ENCODE assay signal across 19 cellular contexts in genomic region chrX:46251755-46252154, GRCh38.
DNase-seq lines count a peak whose midpoint lies in the region; ATAC-seq and TF ChIP-seq lines count a peak whose summit lies in the region.
"Had no signal": no experiment of that assay in that cellular context is flagged by ENCODE, and none has a peak within 500 bp of the region (broad histone marks: within the 10 kb centered on the region; RNA-seq: fewer than 3 reads in every experiment).

No MANE protein-coding gene starts in this region.

- TF ChIP-seq POLR2A in HCT116 (IDR thresholded peaks at IDR 0.05; ENCODE audit: borderline replicate concordance, extremely low read depth, insufficient read depth, insufficient read length) = no peak

- TF ChIP-seq RAD21 in HCT116 (IDR thresholded peaks at IDR 0.05; ENCODE audit: low read depth) = no peak

- CTCF ChIA-PET in HCT116 (lab: Charles Lee) = no interaction called here
- CTCF ChIA-PET in activated CD4-positive, alpha-beta memory T cell treated with anti-CD3 and anti-CD28 coated beads, Interleukin-2, amount 10 ng/mL, durations not matched to agents 7 days and 5 days (lab: Charles Lee) = no interaction called here

- H3K36me3 ChIP-seq in HCT116 (ENCODE audit: control insufficient read depth in 1 of 2, insufficient read depth in 2 of 2, low read length in 2 of 2) (no peaks in the 10 kb centered on the region), fibroblast of lung (ENCODE audit: control insufficient read depth, insufficient read depth, low read length) (no peaks in the 10 kb centered on the region)

- no peak overlapping the region for H3K4me3 Mint-ChIP-seq in activated CD4-positive, alpha-beta memory T cell treated with anti-CD3 and anti-CD28 coated beads, Interleukin-2, amount 10 ng/mL, durations not matched to agents 7 days and 5 days
- H3K4me3 Mint-ChIP-seq: activated CD8-positive, alpha-beta T cell treated with anti-CD3 and anti-CD28 coated beads for 36 hours; naive thymus-derived CD4-positive, alpha-beta T cell; type B pancreatic cell had no signal

- TF ChIP-seq CTCF in HCT116 (IDR thresholded peaks at IDR 0.05 in 2 of 3, conservative IDR thresholded peaks at IDR 0.05 in 1 of 3; ENCODE audit: borderline replicate concordance in 1 of 3, insufficient read depth in 1 of 3, low read depth in 2 of 3, low read length in 2 of 3) (no peak), fibroblast of lung (conservative IDR thresholded peaks at IDR 0.05 in 1 of 2, IDR thresholded peaks at IDR 0.05 in 1 of 2; ENCODE audit: low read depth in 1 of 2, low read length in 2 of 2) (no peak)

- H3K4me3 ChIP-seq in HCT116 (replicated peaks in 1 of 2; ENCODE audit: low read depth in 1 of 2, low read length in 2 of 2) = no peak overlapping the region
- no peak overlapping the region for H3K4me3 ChIP-seq in fibroblast of lung (replicated peaks in 1 of 4; ENCODE audit: control extremely low read depth in 1 of 4, insufficient read depth in 1 of 4, low read depth in 3 of 4, low read length in 4 of 4)
- no peak overlapping the region for H3K4me3 ChIP-seq in skeletal muscle cell (ENCODE audit: low read depth, low read length)
- H3K4me3 ChIP-seq: GM12878, psoas muscle had no signal

- H3K9me3 ChIP-seq in HCT116 (ENCODE audit: control insufficient read depth in 1 of 2, insufficient read depth in 1 of 2, low read depth in 1 of 2, low read length in 2 of 2) = no peaks in the 10 kb centered on the region
- no peaks in the 10 kb centered on the region for H3K9me3 ChIP-seq in fibroblast of lung (ENCODE audit: control insufficient read depth, insufficient read depth, low read depth, low read length)
- H3K9me3 ChIP-seq: psoas muscle had no signal

- H3K9ac ChIP-seq in HCT116 (ENCODE audit: low read length) = no peak overlapping the region
- no peak overlapping the region for H3K9ac ChIP-seq in fibroblast of lung (ENCODE audit: insufficient read depth, low read length)

- intact Hi-C loops in HCT116 (cut with micrococcal nuclease) = no loop called here

- no peak overlapping the region for H3K27ac Mint-ChIP-seq in activated CD4-positive, alpha-beta memory T cell treated with anti-CD3 and anti-CD28 coated beads, Interleukin-2, amount 10 ng/mL, durations not matched to agents 7 days and 5 days
- H3K27ac Mint-ChIP-seq: activated CD8-positive, alpha-beta T cell treated with anti-CD3 and anti-CD28 coated beads for 36 hours; activated T-helper 2 cell treated with anti-CD3 and anti-CD28 coated beads, Interferon-gamma antibody, Interleukin-2, Interleukin-4, amounts not matched to agents 10 μg/mL and 5 μg/mL and 100 μg/mL, durations not matched to agents 14 hours and 24 hours and 36 hours; naive thymus-derived CD4-positive, alpha-beta T cell; type B pancreatic cell had no signal

- DNase-seq in HCT116 (ENCODE audit: low read depth, low spot score) = no peak
- DNase-seq in SK-MEL-5 (ENCODE audit: low read depth, low spot score) = peak; percentile 59
- peak; percentile 63 to 64 for DNase-seq in fibroblast of lung (ENCODE audit: low read depth in 2 of 2)
- peak; percentile 30 for DNase-seq in skeletal muscle cell (ENCODE audit: low read depth)
- DNase-seq in NCI-H187 (lab: John Stamatoyannopoulos, UW) = no peak
- no peak for DNase-seq in activated CD4-positive, alpha-beta memory T cell treated with anti-CD3 and anti-CD28 coated beads, Interleukin-2, amount 10 ng/mL, durations not matched to agents 7 days and 5 days
- no peak for DNase-seq in NAMALWA (ENCODE audit: low spot score)
- DNase-seq: activated CD8-positive, alpha-beta T cell treated with anti-CD3 and anti-CD28 coated beads for 36 hours; C1 segment of cervical spinal cord; DMS79; Karpas-422; naive thymus-derived CD4-positive, alpha-beta T cell; NCI-H2029; psoas muscle; SHP77 treated with DMSO at 0.1 percent for 48 hours had no signal

- no TSS peak for BruUV-seq in HCT116 (replicated peaks; lab: Mats Ljungman, UMichigan)

- RAD21 ChIA-PET in HCT116 (lab: Charles Lee; ENCODE audit: low non-redundant PET in 1 of 2, low total read pairs in 2 of 2, uncharacterized antibody in 2 of 2, unreplicated experiment in 2 of 2) = no interaction called here

- H3K4me1 ChIP-seq in HCT116 (ENCODE audit: control insufficient read depth in 1 of 2, insufficient read depth in 2 of 2, low read length in 2 of 2) (peaks cover 0 to 11% of the 10 kb centered on the region in 2 experiments; a peak in 2 of 4 replicates), fibroblast of lung (ENCODE audit: control insufficient read depth, extremely low read depth, insufficient read depth, low read length) (no peaks in the 10 kb centered on the region)
- H3K4me1 ChIP-seq: psoas muscle had no signal

- H3K36me3 Mint-ChIP-seq in activated CD4-positive, alpha-beta memory T cell treated with anti-CD3 and anti-CD28 coated beads, Interleukin-2, amount 10 ng/mL, durations not matched to agents 7 days and 5 days (ENCODE audit: low read depth) = no peaks in the 10 kb centered on the region
- H3K36me3 Mint-ChIP-seq: naive thymus-derived CD4-positive, alpha-beta T cell; type B pancreatic cell had no signal

- in situ Hi-C loops in SK-MEL-5 (cut with HindIII; ENCODE audit: low pct_unique_long_range_greater_than_20kb, low sequenced_read_pairs) = no loop called here

- POLR2A ChIA-PET in HCT116 (lab: Charles Lee) = no interaction called here
- POLR2A ChIA-PET in activated CD4-positive, alpha-beta memory T cell treated with anti-CD3 and anti-CD28 coated beads, Interleukin-2, amount 10 ng/mL, durations not matched to agents 7 days and 5 days (lab: Charles Lee) = no interaction called here

- no peaks in the 10 kb centered on the region for H3K27me3 Mint-ChIP-seq in activated CD4-positive, alpha-beta memory T cell treated with anti-CD3 and anti-CD28 coated beads, Interleukin-2, amount 10 ng/mL, durations not matched to agents 7 days and 5 days
- H3K27me3 Mint-ChIP-seq: activated CD8-positive, alpha-beta T cell treated with anti-CD3 and anti-CD28 coated beads for 36 hours; naive thymus-derived CD4-positive, alpha-beta T cell; type B pancreatic cell had no signal

- H3K79me2 ChIP-seq in HCT116 (ENCODE audit: insufficient read depth, low read length) (no peaks in the 10 kb centered on the region), fibroblast of lung (ENCODE audit: control insufficient read depth, insufficient read depth, low read length) (no peaks in the 10 kb centered on the region)

- ATAC-seq in HCT116 = no peak
- no peak for ATAC-seq in GM19324 (IDR thresholded peaks at IDR 0.05; ENCODE audit: low FRiP score, unreplicated experiment)
- ATAC-seq: activated CD8-positive, alpha-beta T cell treated with anti-CD3 and anti-CD28 coated beads for 36 hours; GM12878; naive thymus-derived CD4-positive, alpha-beta T cell; psoas muscle had no signal

- H2AFZ ChIP-seq in HCT116 (ENCODE audit: low read depth, low read length, poor library complexity, severe bottlenecking) (peak overlapping the region; percentile 54), fibroblast of lung (ENCODE audit: low read length) (no peak overlapping the region)

- no peaks in the 10 kb centered on the region for H4K20me1 ChIP-seq in HCT116 (ENCODE audit: insufficient read depth)
- H4K20me1 ChIP-seq in fibroblast of lung (ENCODE audit: control insufficient read depth, extremely low read depth, insufficient read depth, low read length) = no peaks in the 10 kb centered on the region

- H3K4me2 ChIP-seq in HCT116 (ENCODE audit: low read length) (peak overlapping the region; percentile 5; the same call in 1 of the 2 replicates), fibroblast of lung (ENCODE audit: extremely low read depth, insufficient read depth, low read length) (no peak overlapping the region)

- no peaks in the 10 kb centered on the region for H3K9me2 ChIP-seq in HCT116 (ENCODE audit: insufficient read depth)

- H3K27me3 ChIP-seq in HCT116 (ENCODE audit: insufficient read depth, low read length) (no peaks in the 10 kb centered on the region), fibroblast of lung (ENCODE audit: control insufficient read depth, insufficient read depth, low read length) (no peaks in the 10 kb centered on the region)

- peaks cover 3% of the 10 kb centered on the region for H3K9me3 Mint-ChIP-seq in activated CD4-positive, alpha-beta memory T cell treated with anti-CD3 and anti-CD28 coated beads, Interleukin-2, amount 10 ng/mL, durations not matched to agents 7 days and 5 days
- H3K9me3 Mint-ChIP-seq: activated CD8-positive, alpha-beta T cell treated with anti-CD3 and anti-CD28 coated beads for 36 hours; activated T-helper 2 cell treated with anti-CD3 and anti-CD28 coated beads, Interferon-gamma antibody, Interleukin-2, Interleukin-4, amounts not matched to agents 10 μg/mL and 5 μg/mL and 100 μg/mL, durations not matched to agents 14 hours and 24 hours and 36 hours had no signal

- H3K27ac ChIP-seq in HCT116 (ENCODE audit: low read depth, low read length) (no peak overlapping the region), fibroblast of lung (ENCODE audit: insufficient read depth, low read length) (no peak overlapping the region)
- H3K27ac ChIP-seq: psoas muscle had no signal

- H3K4me1 Mint-ChIP-seq in activated CD4-positive, alpha-beta memory T cell treated with anti-CD3 and anti-CD28 coated beads, Interleukin-2, amount 10 ng/mL, durations not matched to agents 7 days and 5 days = no peaks in the 10 kb centered on the region

TF ChIP-seq in HCT116, 20 proteins besides CTCF, POLR2A, EP300 and RAD21 (continues in another document):
- no peak for TF ChIP-seq ELF1 (IDR thresholded peaks at IDR 0.05; ENCODE audit: borderline replicate concordance, low read depth)
- TF ChIP-seq ZBTB33 (IDR thresholded peaks at IDR 0.05; ENCODE audit: extremely low read depth, insufficient replicate concordance, low read length) = no peak
- no peak for TF ChIP-seq SP1 (IDR thresholded peaks at IDR 0.05; ENCODE audit: low read depth)
- TF ChIP-seq YY1 (IDR thresholded peaks at IDR 0.05; ENCODE audit: extremely low read depth, insufficient replicate concordance, low read depth, low read length) = no peak
- TF ChIP-seq EGR1 (IDR thresholded peaks at IDR 0.05; ENCODE audit: low read depth) = no peak
- peak; percentile 21; the same call in 1 of the 2 replicates for TF ChIP-seq FOSL1 (IDR thresholded peaks at IDR 0.05; ENCODE audit: low read depth)

Comparison
In these comparisons a context has a peak if more than half of its experiments do, and no peak if none do; other contexts are left out.
1. DNase-seq: peak in SK-MEL-5 (single experiment), fibroblast of lung (2 of 2) and skeletal muscle cell (single experiment); none in HCT116 (single experiment), NCI-H187 (0 of 2), activated CD4-positive, alpha-beta memory T cell treated with anti-CD3 and anti-CD28 coated beads, Interleukin-2, amount 10 ng/mL, durations not matched to agents 7 days and 5 days (single experiment) and NAMALWA (single experiment).